20 cellular contexts compared by ENCODE assay signal in genomic region chr12:74071182-74071581, GRCh38.
"Had no signal": no experiment of that assay in that cellular context is flagged by ENCODE, and none has a peak within 500 bp of the region (broad histone marks: within the 10 kb centered on the region; RNA-seq: fewer than 3 reads in every experiment).

No MANE protein-coding gene starts in this region.

- DNase-seq: colonic mucosa; cortex of kidney; dermis blood vessel endothelial cell; dorsolateral prefrontal cortex; effector CD4-positive, alpha-beta T cell; effector CD8-positive, alpha-beta T cell; effector memory CD4-positive, alpha-beta T cell; effector memory CD8-positive, alpha-beta T cell; endodermal cell; erythroblast; esophagus squamous epithelium; foreskin fibroblast; foreskin keratinocyte; foreskin melanocyte; gastrocnemius medialis; glutamatergic neuron; head of caudate nucleus; heart left ventricle; heart right ventricle had no signal

- H3K4me3 Mint-ChIP-seq: dendritic cell treated with granulocyte-macrophage colony-stimulating factor and Interleukin-4, amounts not matched to agents 40 ng/mL and 50 ng/mL, for 4 days; effector memory CD8-positive, alpha-beta T cell; endodermal cell had no signal

- H3K4me1 Mint-ChIP-seq: endodermal cell had no signal

- H3K27me3 Mint-ChIP-seq: dendritic cell treated with granulocyte-macrophage colony-stimulating factor and Interleukin-4, amounts not matched to agents 40 ng/mL and 50 ng/mL, for 4 days; effector memory CD8-positive, alpha-beta T cell had no signal

- H3K27ac Mint-ChIP-seq: dendritic cell treated with granulocyte-macrophage colony-stimulating factor and Interleukin-4, amounts not matched to agents 40 ng/mL and 50 ng/mL, for 4 days; effector memory CD8-positive, alpha-beta T cell; endodermal cell had no signal
